ENCODE assay signal across 25 cellular contexts in genomic region chr3:155179425-155179814, GRCh38.
DNase-seq lines count a peak whose midpoint lies in the region; ATAC-seq lines count a peak whose summit lies in the region.
"Had no signal": no experiment of that assay in that cellular context is flagged by ENCODE, and none has a peak within 500 bp of the region (broad histone marks: within the 10 kb centered on the region; RNA-seq: fewer than 3 reads in every experiment).

No MANE protein-coding gene starts in this region.

- H3K9ac ChIP-seq in GM23248: no peak overlapping the region
- no peak overlapping the region for H3K9ac ChIP-seq in Karpas-422 (ENCODE audit: low read length)
- H3K9ac ChIP-seq: KMS-11, SK-N-SH had no signal

- H3K27ac Mint-ChIP-seq in naive thymus-derived CD4-positive, alpha-beta T cell: no peak overlapping the region
- H3K27ac Mint-ChIP-seq: HFFc6 had no signal

- H3K27me3 Mint-ChIP-seq in naive thymus-derived CD4-positive, alpha-beta T cell: peaks cover 0 to 5% (median 4%) of the 10 kb centered on the region in 5 donors

- no peaks in the 10 kb centered on the region for H3K27me3 ChIP-seq in GM23248 (replicated peaks; ENCODE audit: insufficient read depth)
- no peaks in the 10 kb centered on the region for H3K27me3 ChIP-seq in naive thymus-derived CD4-positive, alpha-beta T cell (ENCODE audit: control insufficient read depth in 2 of 2, insufficient read depth in 2 of 2, low read length in 2 of 2)
- H3K27me3 ChIP-seq in Karpas-422 (ENCODE audit: low read length): no peaks in the 10 kb centered on the region

- DNase-seq in DMS 273 (lab: John Stamatoyannopoulos, UW; ENCODE audit: unreplicated experiment) (peak; percentile 6), DMS 273 treated with DMSO at 0.1 percent for 48 hours (lab: John Stamatoyannopoulos, UW) (no peak), caudate nucleus (lab: John Stamatoyannopoulos, UW) (no peak), mucosa of gallbladder (ENCODE audit: low spot score) (peak; percentile 22), epidermal melanocyte (ENCODE audit: insufficient read length, low spot score) (no peak), GM23248 (no peak), Karpas-422 (no peak)
- DNase-seq in naive thymus-derived CD4-positive, alpha-beta T cell: no peak
- DNase-seq: C1 segment of cervical spinal cord; CD8-positive, alpha-beta memory T cell; EL; H7; HFFc6; NCI-H1105; NCI-H146; NCI-H2029; NCI-H226; NCI-H510A treated with DMSO at 0.1 percent for 48 hours; NCI-H748 treated with DMSO at 0.1 percent for 48 hours; SIG-M5; SK-N-SH had no signal

- peaks cover 0 to 8% (median 5%) of the 10 kb centered on the region in 7 donors for H3K4me1 Mint-ChIP-seq in naive thymus-derived CD4-positive, alpha-beta T cell

- no peaks in the 10 kb centered on the region for H3K36me3 Mint-ChIP-seq in naive thymus-derived CD4-positive, alpha-beta T cell
- H3K36me3 Mint-ChIP-seq: CD8-positive, alpha-beta memory T cell had no signal

- no peaks in the 10 kb centered on the region for H3K9me3 Mint-ChIP-seq in naive thymus-derived CD4-positive, alpha-beta T cell
- H3K9me3 Mint-ChIP-seq: HFFc6 had no signal

- ATAC-seq in naive thymus-derived CD4-positive, alpha-beta T cell: no peak
- ATAC-seq: Panc1 had no signal

- no peak overlapping the region for H3K4me3 Mint-ChIP-seq in naive thymus-derived CD4-positive, alpha-beta T cell
- H3K4me3 Mint-ChIP-seq: CD8-positive, alpha-beta memory T cell; HFFc6 had no signal

- WGBS in GM23248 (ENCODE audit: low coverage in 1 of 2, low lambda C conversion rate in 2 of 2, missing lambda C conversion rate in 2 of 2), 2 experiments: 44% methylated on average over 2 of the region's 2 CpGs

- no peaks in the 10 kb centered on the region for H4K20me1 ChIP-seq in GM23248 (ENCODE audit: insufficient read depth)
- no peaks in the 10 kb centered on the region for H4K20me1 ChIP-seq in Karpas-422 (ENCODE audit: insufficient read depth, low read depth, low read length)

- H3K4me1 ChIP-seq in GM23248 (ENCODE audit: insufficient read depth) (no peaks in the 10 kb centered on the region), Karpas-422 (ENCODE audit: low read length) (no peaks in the 10 kb centered on the region)
- no peaks in the 10 kb centered on the region for H3K4me1 ChIP-seq in naive thymus-derived CD4-positive, alpha-beta T cell (ENCODE audit: control insufficient read depth in 2 of 2, insufficient read depth in 2 of 2, low read length in 2 of 2)

- H3K9me2 ChIP-seq in GM23248 (ENCODE audit: insufficient read depth): no peaks in the 10 kb centered on the region
- no peaks in the 10 kb centered on the region for H3K9me2 ChIP-seq in Karpas-422 (replicated peaks; ENCODE audit: insufficient read depth, low read length)
- H3K9me2 ChIP-seq: SK-N-SH had no signal

- 0 out of 2 replicates have a peak, but pooled peaks cover 7% of the 10 kb centered on the region for H3F3A ChIP-seq in GM23248 (ENCODE audit: insufficient read depth)

- POLR2A ChIA-PET in naive thymus-derived CD4-positive, alpha-beta T cell (lab: Charles Lee): interaction anchor here (0.6 kb wide), 1 partner anchor 126 kb away, joined by 4 read pairs; no protein-coding TSS in a partner anchor

- H2AFZ ChIP-seq in GM23248 (no peak overlapping the region), Karpas-422 (ENCODE audit: low read length) (no peak overlapping the region)

- peak overlapping the region; percentile 11 for H3K27ac ChIP-seq in caudate nucleus (ENCODE audit: low read depth, low read length)
- H3K27ac ChIP-seq in GM23248: no peak overlapping the region
- no peak overlapping the region for H3K27ac ChIP-seq in naive thymus-derived CD4-positive, alpha-beta T cell (ENCODE audit: low read depth, low read length)
- no peak overlapping the region for H3K27ac ChIP-seq in Karpas-422 (ENCODE audit: low read length)
- H3K27ac ChIP-seq: 22Rv1, HL-60, KMS-11 had no signal

- peaks cover 21% of the 10 kb centered on the region; the same call in 1 of the 2 replicates for H3K36me3 ChIP-seq in GM23248 (ENCODE audit: low read depth)
- H3K36me3 ChIP-seq in naive thymus-derived CD4-positive, alpha-beta T cell (ENCODE audit: control insufficient read depth in 2 of 3, insufficient read depth in 3 of 3, low read length in 3 of 3): no peaks in the 10 kb centered on the region
- H3K36me3 ChIP-seq in Karpas-422 (ENCODE audit: insufficient read depth, low read length): peaks cover 35% of the 10 kb centered on the region

- in situ Hi-C loops in GM23248 (cut with MboI): no loop called here

- no peaks in the 10 kb centered on the region for H3K9me3 ChIP-seq in GM23248 (ENCODE audit: low read depth)
- H3K9me3 ChIP-seq in naive thymus-derived CD4-positive, alpha-beta T cell (ENCODE audit: control insufficient read depth in 2 of 3, low read length in 3 of 3): no peaks in the 10 kb centered on the region
- no peaks in the 10 kb centered on the region for H3K9me3 ChIP-seq in Karpas-422 (ENCODE audit: low read length)
- H3K9me3 ChIP-seq: SK-N-SH had no signal

- H3K79me2 ChIP-seq in GM23248 (ENCODE audit: insufficient read depth) (no peaks in the 10 kb centered on the region), Karpas-422 (ENCODE audit: low read length) (no peaks in the 10 kb centered on the region)

- CTCF ChIA-PET in naive thymus-derived CD4-positive, alpha-beta T cell (lab: Charles Lee): no interaction called here

- intact Hi-C loops in naive thymus-derived CD4-positive, alpha-beta T cell (cut with micrococcal nuclease): no loop called here

- H3K4me3 ChIP-seq in GM23248 (no peak overlapping the region), Karpas-422 (ENCODE audit: low read length) (no peak overlapping the region)
- H3K4me3 ChIP-seq in naive thymus-derived CD4-positive, alpha-beta T cell (ENCODE audit: low read length): no peak overlapping the region

- H3K4me2 ChIP-seq in GM23248 (ENCODE audit: unreplicated experiment) (no peak overlapping the region), Karpas-422 (ENCODE audit: low read depth, low read length, poor library complexity, severe bottlenecking) (no peak overlapping the region)
- H3K4me2 ChIP-seq: KMS-11, SK-N-SH had no signal

Comparison
In these comparisons a context has a peak if more than half of its experiments do, and no peak if none do; other contexts are left out.
1. DNase-seq: peak in DMS 273 (single experiment) and mucosa of gallbladder (single experiment); none in DMS 273 treated with DMSO at 0.1 percent for 48 hours (single experiment), caudate nucleus (0 of 61), epidermal melanocyte (single experiment), GM23248 (single experiment), naive thymus-derived CD4-positive, alpha-beta T cell (0 of 9) and Karpas-422 (single experiment).